Comparison of ENCODE assay signal across 1 cellular context in genomic region chr12:124745891-124746570, GRCh38.
TF ChIP-seq lines count a peak whose summit lies in the region.

No MANE protein-coding gene starts in this region.

TF ChIP-seq in HepG2, 621 proteins besides CTCF, POLR2A, EP300 and RAD21 (continued from another document and continues in another):
- TF ChIP-seq, protein P1, sequence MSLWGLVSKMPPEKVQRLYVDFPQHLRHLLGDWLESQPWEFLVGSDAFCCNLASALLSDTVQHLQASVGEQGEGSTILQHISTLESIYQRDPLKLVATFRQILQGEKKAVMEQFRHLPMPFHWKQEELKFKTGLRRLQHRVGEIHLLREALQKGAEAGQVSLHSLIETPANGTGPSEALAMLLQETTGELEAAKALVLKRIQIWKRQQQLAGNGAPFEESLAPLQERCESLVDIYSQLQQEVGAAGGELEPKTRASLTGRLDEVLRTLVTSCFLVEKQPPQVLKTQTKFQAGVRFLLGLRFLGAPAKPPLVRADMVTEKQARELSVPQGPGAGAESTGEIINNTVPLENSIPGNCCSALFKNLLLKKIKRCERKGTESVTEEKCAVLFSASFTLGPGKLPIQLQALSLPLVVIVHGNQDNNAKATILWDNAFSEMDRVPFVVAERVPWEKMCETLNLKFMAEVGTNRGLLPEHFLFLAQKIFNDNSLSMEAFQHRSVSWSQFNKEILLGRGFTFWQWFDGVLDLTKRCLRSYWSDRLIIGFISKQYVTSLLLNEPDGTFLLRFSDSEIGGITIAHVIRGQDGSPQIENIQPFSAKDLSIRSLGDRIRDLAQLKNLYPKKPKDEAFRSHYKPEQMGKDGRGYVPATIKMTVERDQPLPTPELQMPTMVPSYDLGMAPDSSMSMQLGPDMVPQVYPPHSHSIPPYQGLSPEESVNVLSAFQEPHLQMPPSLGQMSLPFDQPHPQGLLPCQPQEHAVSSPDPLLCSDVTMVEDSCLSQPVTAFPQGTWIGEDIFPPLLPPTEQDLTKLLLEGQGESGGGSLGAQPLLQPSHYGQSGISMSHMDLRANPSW (CRISPR knock-in tag; IDR thresholded peaks at IDR 0.05; ENCODE audit: borderline replicate concordance), result no peak
- TF ChIP-seq ZNF776 (CRISPR knock-in tag; IDR thresholded peaks at IDR 0.05) (no peak), GATA4 (IDR thresholded peaks at IDR 0.05; ENCODE audit: borderline replicate concordance, low read depth) (no peak), ZFP62 (CRISPR knock-in tag; IDR thresholded peaks at IDR 0.05) (no peak), FUBP1 (CRISPR knock-in tag; IDR thresholded peaks at IDR 0.05; ENCODE audit: borderline replicate concordance) (no peak), TFAP4 (IDR thresholded peaks at IDR 0.05; ENCODE audit: borderline replicate concordance, low read depth) (no peak; the same call in 1 of the 2 replicates), ZNF280B (CRISPR knock-in tag; IDR thresholded peaks at IDR 0.05; ENCODE audit: borderline replicate concordance) (no peak), MIER2 (CRISPR knock-in tag; IDR thresholded peaks at IDR 0.05) (no peak), ATAD3A (CRISPR knock-in tag; IDR thresholded peaks at IDR 0.05) (no peak), FOXA1 (IDR thresholded peaks at IDR 0.05) (no peak), FOXA1 (CRISPR knock-in tag; IDR thresholded peaks at IDR 0.05) (peak; percentile 26; the same call in 1 of the 2 replicates), IRF2 (CRISPR knock-in tag; IDR thresholded peaks at IDR 0.05) (peak; percentile 38; the same call in 1 of the 2 replicates), TSC22D2 (CRISPR knock-in tag; IDR thresholded peaks at IDR 0.05; ENCODE audit: borderline replicate concordance) (no peak), KDM5B (CRISPR knock-in tag; IDR thresholded peaks at IDR 0.05; ENCODE audit: borderline replicate concordance) (no peak), ETV6 (CRISPR knock-in tag; conservative IDR thresholded peaks at IDR 0.05) (no peak), HNRNPLL (IDR thresholded peaks at IDR 0.05; ENCODE audit: low read depth, low read length, poor library complexity, severe bottlenecking) (peak; percentile 46), TRIM24 (CRISPR knock-in tag; IDR thresholded peaks at IDR 0.05) (no peak), HHEX (CRISPR knock-in tag; IDR thresholded peaks at IDR 0.05) (no peak), NCOA5 (CRISPR knock-in tag; IDR thresholded peaks at IDR 0.05) (no peak), POLR2G (IDR thresholded peaks at IDR 0.05; ENCODE audit: low read depth, low read length) (no peak), ZNF136 (CRISPR knock-in tag; IDR thresholded peaks at IDR 0.05; ENCODE audit: low read depth) (no peak), PRMT3 (CRISPR knock-in tag; IDR thresholded peaks at IDR 0.05; ENCODE audit: borderline replicate concordance, low read depth) (no peak), MAZ (IDR thresholded peaks at IDR 0.05; ENCODE audit: borderline replicate concordance, low read depth, low read length) (no peak), MAZ (CRISPR knock-in tag; IDR thresholded peaks at IDR 0.05; ENCODE audit: low read depth) (no peak), KLF12 (CRISPR knock-in tag; IDR thresholded peaks at IDR 0.05; ENCODE audit: borderline replicate concordance) (no peak), ZNF350 (CRISPR knock-in tag; IDR thresholded peaks at IDR 0.05; ENCODE audit: borderline replicate concordance, low read depth) (no peak; the same call in 1 of the 2 replicates), NCOA2 (CRISPR knock-in tag; IDR thresholded peaks at IDR 0.05) (peak; percentile 48; the same call in 1 of the 2 replicates), THYN1 (CRISPR knock-in tag; IDR thresholded peaks at IDR 0.05; ENCODE audit: borderline replicate concordance, low read depth) (no peak), FOXM1 (CRISPR knock-in tag; IDR thresholded peaks at IDR 0.05) (no peak), ZBTB20 (CRISPR knock-in tag; IDR thresholded peaks at IDR 0.05; ENCODE audit: borderline replicate concordance, low read depth) (no peak), ZNF569 (CRISPR knock-in tag; IDR thresholded peaks at IDR 0.05; ENCODE audit: borderline replicate concordance) (no peak), GTF2F1 (IDR thresholded peaks at IDR 0.05; ENCODE audit: low read length) (no peak), SRSF4 (IDR thresholded peaks at IDR 0.05; ENCODE audit: low read depth, low read length, poor library complexity, severe bottlenecking) (no peak), KAT8 (CRISPR knock-in tag; IDR thresholded peaks at IDR 0.05) (peak; percentile 45; the same call in 1 of the 2 replicates), HOXA3 (CRISPR knock-in tag; IDR thresholded peaks at IDR 0.05) (peak; percentile 22; the same call in 1 of the 2 replicates), SMAD1 (CRISPR knock-in tag; IDR thresholded peaks at IDR 0.05; ENCODE audit: borderline replicate concordance, low read depth) (no peak), MYNN (CRISPR knock-in tag; IDR thresholded peaks at IDR 0.05; ENCODE audit: low read depth) (no peak), SNAPC5 (CRISPR knock-in tag; IDR thresholded peaks at IDR 0.05; ENCODE audit: borderline replicate concordance) (no peak), ZEB1 (IDR thresholded peaks at IDR 0.05; ENCODE audit: insufficient replicate concordance, low read depth) (no peak), GFI1 (CRISPR knock-in tag; IDR thresholded peaks at IDR 0.05; ENCODE audit: borderline replicate concordance) (peak; percentile 42; the same call in 1 of the 2 replicates), SOX6 (IDR thresholded peaks at IDR 0.05) (no peak), SOX6 (CRISPR knock-in tag; IDR thresholded peaks at IDR 0.05) (peak; percentile 84), ZNF232 (CRISPR knock-in tag; IDR thresholded peaks at IDR 0.05; ENCODE audit: borderline replicate concordance) (no peak), ZNF33A (CRISPR knock-in tag; IDR thresholded peaks at IDR 0.05; ENCODE audit: borderline replicate concordance) (no peak), BRCA1 (CRISPR knock-in tag; IDR thresholded peaks at IDR 0.05) (no peak), JUNB (CRISPR knock-in tag; IDR thresholded peaks at IDR 0.05; ENCODE audit: borderline replicate concordance) (no peak), NFRKB (IDR thresholded peaks at IDR 0.05) (no peak), ZNF629 (CRISPR knock-in tag; conservative IDR thresholded peaks at IDR 0.05) (peak; percentile 36; the same call in 1 of the 2 replicates), SOX13 (IDR thresholded peaks at IDR 0.05) (peak; percentile 67), SOX13 (CRISPR knock-in tag; conservative IDR thresholded peaks at IDR 0.05 in 1 of 2, IDR thresholded peaks at IDR 0.05 in 1 of 2) (peak in 1 of 2 experiments; percentile 93; a peak in 2 of 4 replicates), ZNF205 (CRISPR knock-in tag; IDR thresholded peaks at IDR 0.05) (no peak)
- TF ChIP-seq, protein P2, sequence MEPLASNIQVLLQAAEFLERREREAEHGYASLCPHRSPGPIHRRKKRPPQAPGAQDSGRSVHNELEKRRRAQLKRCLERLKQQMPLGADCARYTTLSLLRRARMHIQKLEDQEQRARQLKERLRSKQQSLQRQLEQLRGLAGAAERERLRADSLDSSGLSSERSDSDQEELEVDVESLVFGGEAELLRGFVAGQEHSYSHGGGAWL (CRISPR knock-in tag; IDR thresholded peaks at IDR 0.05), result peak; percentile 46; the same call in 1 of the 2 replicates
- TF ChIP-seq, protein P3, sequence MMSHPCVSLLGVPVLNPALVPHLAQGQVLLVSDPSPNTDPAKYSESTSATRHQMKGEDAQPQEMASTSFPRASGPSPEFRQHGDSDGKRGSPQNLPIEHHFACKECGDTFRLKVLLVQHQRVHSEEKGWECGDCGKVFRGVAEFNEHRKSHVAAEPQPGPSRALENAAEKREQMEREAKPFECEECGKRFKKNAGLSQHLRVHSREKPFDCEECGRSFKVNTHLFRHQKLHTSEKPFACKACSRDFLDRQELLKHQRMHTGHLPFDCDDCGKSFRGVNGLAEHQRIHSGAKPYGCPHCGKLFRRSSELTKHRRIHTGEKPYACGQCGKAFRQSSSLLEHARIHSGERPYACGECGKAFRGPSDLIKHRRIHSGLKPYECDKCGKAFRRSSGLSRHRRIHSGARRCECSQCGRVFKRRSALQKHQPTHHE (CRISPR knock-in tag; IDR thresholded peaks at IDR 0.05; ENCODE audit: borderline replicate concordance), result no peak
- TF ChIP-seq, protein P4, sequence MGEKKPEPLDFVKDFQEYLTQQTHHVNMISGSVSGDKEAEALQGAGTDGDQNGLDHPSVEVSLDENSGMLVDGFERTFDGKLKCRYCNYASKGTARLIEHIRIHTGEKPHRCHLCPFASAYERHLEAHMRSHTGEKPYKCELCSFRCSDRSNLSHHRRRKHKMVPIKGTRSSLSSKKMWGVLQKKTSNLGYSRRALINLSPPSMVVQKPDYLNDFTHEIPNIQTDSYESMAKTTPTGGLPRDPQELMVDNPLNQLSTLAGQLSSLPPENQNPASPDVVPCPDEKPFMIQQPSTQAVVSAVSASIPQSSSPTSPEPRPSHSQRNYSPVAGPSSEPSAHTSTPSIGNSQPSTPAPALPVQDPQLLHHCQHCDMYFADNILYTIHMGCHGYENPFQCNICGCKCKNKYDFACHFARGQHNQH (CRISPR knock-in tag; IDR thresholded peaks at IDR 0.05), result 0 out of 2 replicates have a peak, but pooled peaks have one; percentile 29
- TF ChIP-seq, protein P5, sequence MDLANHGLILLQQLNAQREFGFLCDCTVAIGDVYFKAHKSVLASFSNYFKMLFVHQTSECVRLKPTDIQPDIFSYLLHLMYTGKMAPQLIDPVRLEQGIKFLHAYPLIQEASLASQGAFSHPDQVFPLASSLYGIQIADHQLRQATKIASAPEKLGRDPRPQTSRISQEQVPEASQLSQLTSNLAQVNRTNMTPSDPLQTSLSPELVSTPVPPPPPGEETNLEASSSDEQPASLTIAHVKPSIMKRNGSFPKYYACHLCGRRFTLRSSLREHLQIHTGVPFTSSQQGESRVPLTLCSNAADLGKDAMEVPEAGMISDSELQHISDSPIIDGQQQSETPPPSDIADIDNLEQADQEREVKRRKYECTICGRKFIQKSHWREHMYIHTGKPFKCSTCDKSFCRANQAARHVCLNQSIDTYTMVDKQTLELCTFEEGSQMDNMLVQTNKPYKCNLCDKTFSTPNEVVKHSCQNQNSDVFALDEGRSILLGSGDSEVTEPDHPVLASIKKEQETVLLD (CRISPR knock-in tag; IDR thresholded peaks at IDR 0.05; ENCODE audit: low read depth), result no peak
- TF ChIP-seq, protein P6, sequence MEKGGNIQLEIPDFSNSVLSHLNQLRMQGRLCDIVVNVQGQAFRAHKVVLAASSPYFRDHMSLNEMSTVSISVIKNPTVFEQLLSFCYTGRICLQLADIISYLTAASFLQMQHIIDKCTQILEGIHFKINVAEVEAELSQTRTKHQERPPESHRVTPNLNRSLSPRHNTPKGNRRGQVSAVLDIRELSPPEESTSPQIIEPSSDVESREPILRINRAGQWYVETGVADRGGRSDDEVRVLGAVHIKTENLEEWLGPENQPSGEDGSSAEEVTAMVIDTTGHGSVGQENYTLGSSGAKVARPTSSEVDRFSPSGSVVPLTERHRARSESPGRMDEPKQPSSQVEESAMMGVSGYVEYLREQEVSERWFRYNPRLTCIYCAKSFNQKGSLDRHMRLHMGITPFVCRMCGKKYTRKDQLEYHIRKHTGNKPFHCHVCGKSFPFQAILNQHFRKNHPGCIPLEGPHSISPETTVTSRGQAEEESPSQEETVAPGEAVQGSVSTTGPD (CRISPR knock-in tag; IDR thresholded peaks at IDR 0.05), result 0 out of 2 replicates have a peak, but pooled peaks have one; percentile 28
- TF ChIP-seq, protein P7, sequence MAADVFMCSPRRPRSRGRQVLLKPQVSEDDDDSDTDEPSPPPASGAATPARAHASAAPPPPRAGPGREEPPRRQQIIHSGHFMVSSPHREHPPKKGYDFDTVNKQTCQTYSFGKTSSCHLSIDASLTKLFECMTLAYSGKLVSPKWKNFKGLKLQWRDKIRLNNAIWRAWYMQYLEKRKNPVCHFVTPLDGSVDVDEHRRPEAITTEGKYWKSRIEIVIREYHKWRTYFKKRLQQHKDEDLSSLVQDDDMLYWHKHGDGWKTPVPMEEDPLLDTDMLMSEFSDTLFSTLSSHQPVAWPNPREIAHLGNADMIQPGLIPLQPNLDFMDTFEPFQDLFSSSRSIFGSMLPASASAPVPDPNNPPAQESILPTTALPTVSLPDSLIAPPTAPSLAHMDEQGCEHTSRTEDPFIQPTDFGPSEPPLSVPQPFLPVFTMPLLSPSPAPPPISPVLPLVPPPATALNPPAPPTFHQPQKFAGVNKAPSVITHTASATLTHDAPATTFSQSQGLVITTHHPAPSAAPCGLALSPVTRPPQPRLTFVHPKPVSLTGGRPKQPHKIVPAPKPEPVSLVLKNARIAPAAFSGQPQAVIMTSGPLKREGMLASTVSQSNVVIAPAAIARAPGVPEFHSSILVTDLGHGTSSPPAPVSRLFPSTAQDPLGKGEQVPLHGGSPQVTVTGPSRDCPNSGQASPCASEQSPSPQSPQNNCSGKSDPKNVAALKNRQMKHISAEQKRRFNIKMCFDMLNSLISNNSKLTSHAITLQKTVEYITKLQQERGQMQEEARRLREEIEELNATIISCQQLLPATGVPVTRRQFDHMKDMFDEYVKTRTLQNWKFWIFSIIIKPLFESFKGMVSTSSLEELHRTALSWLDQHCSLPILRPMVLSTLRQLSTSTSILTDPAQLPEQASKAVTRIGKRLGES (CRISPR knock-in tag; IDR thresholded peaks at IDR 0.05; ENCODE audit: borderline replicate concordance), result no peak
